In the genomic region with DNA sequence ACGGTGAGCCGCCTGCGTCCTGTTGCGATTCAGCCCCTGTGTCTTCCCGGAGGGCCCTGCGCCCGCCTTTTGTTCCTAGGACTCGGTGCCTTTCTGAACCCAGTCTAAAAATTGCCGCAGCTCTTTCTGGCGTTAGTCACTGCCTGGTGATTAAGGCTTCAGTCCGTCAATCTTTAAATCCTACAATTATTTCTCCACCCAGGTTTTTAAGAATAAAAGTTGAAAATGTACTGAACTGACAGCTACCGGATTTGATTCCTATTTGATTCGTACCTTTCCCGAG, we compare ENCODE assay signal across 10 cellular contexts. TPM values are rescaled to one million over a fixed set of nuclear protein-coding genes. Genes with fewer than 3 reads are reported as not detected.
DNase-seq lines count a peak whose midpoint lies in the region; ATAC-seq and TF ChIP-seq lines count a peak whose summit lies in the region.
"Had no signal": no experiment of that assay in that cellular context is flagged by ENCODE, and none has a peak within 500 bp of the region (broad histone marks: within the 10 kb centered on the region; RNA-seq: fewer than 3 reads in every experiment).

No MANE protein-coding gene starts in this region.

- H3K36me3 ChIP-seq in NT2/D1 (ENCODE audit: insufficient read depth, insufficient read length, low read length) (peaks cover 9% of the 10 kb centered on the region), esophagus squamous epithelium (no peaks in the 10 kb centered on the region), neuron (ENCODE audit: insufficient read depth, low read length) (no peaks in the 10 kb centered on the region)

- H3K4me3 ChIP-seq in NT2/D1 (ENCODE audit: insufficient read length, low read depth), result no peak overlapping the region
- peak overlapping the region in 3 of 4 donors; percentile 9 to 26 (median 18) for H3K4me3 ChIP-seq in esophagus squamous epithelium
- no peak overlapping the region for H3K4me3 ChIP-seq in neuron (ENCODE audit: low read length)

- no peak for TF ChIP-seq POLR2A in esophagus squamous epithelium (IDR thresholded peaks at IDR 0.05)

- H3K9me3 ChIP-seq in NT2/D1 (ENCODE audit: insufficient read depth, low read length) (no peaks in the 10 kb centered on the region), esophagus squamous epithelium (no peaks in the 10 kb centered on the region), neuron (ENCODE audit: low read length) (no peaks in the 10 kb centered on the region)

- H3K27me3 ChIP-seq in NT2/D1 (ENCODE audit: insufficient read depth, insufficient read length) (no peaks in the 10 kb centered on the region), esophagus squamous epithelium (no peaks in the 10 kb centered on the region), neuron (ENCODE audit: insufficient read depth, low read length) (no peaks in the 10 kb centered on the region)

- H3K27ac Mint-ChIP-seq in Calu3 (ENCODE audit: unreplicated experiment), result no peak overlapping the region

- no TSS peak for BruUV-seq in Calu3 (replicated peaks; lab: Mats Ljungman, UMichigan)

- intact Hi-C loops in Calu3 (cut with micrococcal nuclease; ENCODE audit: unreplicated experiment), result no loop called here
- intact Hi-C loops in esophagus squamous epithelium (cut with DNase I), result no loop called here

- peaks cover 3% of the 10 kb centered on the region for H3K36me3 Mint-ChIP-seq in Calu3 (ENCODE audit: insufficient read depth, unreplicated experiment)

- peak overlapping the region; percentile 17 for H3K4me3 Mint-ChIP-seq in Calu3 (ENCODE audit: low read depth, unreplicated experiment)

- H3K9me3 Mint-ChIP-seq in Calu3 (ENCODE audit: low read depth, unreplicated experiment), result no peaks in the 10 kb centered on the region

- H3K4me1 ChIP-seq in NT2/D1 (ENCODE audit: insufficient read depth, insufficient read length) (peaks cover 22% of the 10 kb centered on the region), esophagus squamous epithelium (peaks cover 13 to 33% (median 15%) of the 10 kb centered on the region in 3 donors), neuron (ENCODE audit: insufficient read depth, low read length) (peaks cover 22% of the 10 kb centered on the region)

- CTCF ChIA-PET in Calu3 (lab: Charles Lee), result no interaction called here

- DNase-seq in Calu3, result no peak
- no peak for DNase-seq in NT2/D1 (ENCODE audit: low read depth, low spot score)
- DNase-seq in esophagus squamous epithelium (lab: John Stamatoyannopoulos, UW), result no peak
- no peak for DNase-seq in midbrain (lab: John Stamatoyannopoulos, UW)
- DNase-seq in anterior cingulate cortex (lab: John Stamatoyannopoulos, UW), result no peak
- DNase-seq in ecto neural progenitor cell (ENCODE audit: low spot score), result no peak
- DNase-seq: activated CD4-positive, CD25-positive, alpha-beta regulatory T cell treated with anti-CD3 and anti-CD28 coated beads, Interleukin-2, amount 50 U/mL, for 72 hours; NCI-H1930 had no signal

- no peak for TF ChIP-seq CTCF in Calu3 (IDR thresholded peaks at IDR 0.05; ENCODE audit: unreplicated experiment)
- TF ChIP-seq CTCF in esophagus squamous epithelium (IDR thresholded peaks at IDR 0.05), result no peak

- WGBS in esophagus squamous epithelium, 2 donors, result 28 to 32% methylated on average over 6 to 14 of the region's 14 CpGs

- H3K27ac ChIP-seq in esophagus squamous epithelium, result peak overlapping the region in 3 of 4 donors; percentile 70 to 81 (median 80)

- H3K27me3 Mint-ChIP-seq in Calu3 (ENCODE audit: unreplicated experiment), result no peaks in the 10 kb centered on the region

- H3K4me1 Mint-ChIP-seq in Calu3 (ENCODE audit: low read depth, unreplicated experiment), result no peaks in the 10 kb centered on the region

- H2AFZ ChIP-seq in neuron (ENCODE audit: low read depth, low read length), result peak overlapping the region; percentile 2

- no peak for ATAC-seq in GM21381 (IDR thresholded peaks at IDR 0.05; ENCODE audit: unreplicated experiment)

- H3K9ac ChIP-seq in NT2/D1 (ENCODE audit: insufficient read length, low read depth), result peak overlapping the region; percentile 58

RNA-seq across cellular contexts. Expression of a gene that starts 16.2 kb away (rescaled TPM):
- total RNA-seq in Calu3 (2022) (202 and 214 TPM in 2 replicates), esophagus squamous epithelium (100 to 1,000 TPM in 2 of 4 donors, 10 to 100 TPM in 2; 42.9 to 114 (median 82.0) TPM)

RNA-seq across cellular contexts. Expression of a gene that starts 43.4 kb away (rescaled TPM):
- total RNA-seq in Calu3 (2022) (24.6 and 26.0 TPM in 2 replicates), esophagus squamous epithelium (10 to 100 TPM; 13.3 to 23.4 (median 22.5) TPM)

RNA-seq across cellular contexts. Expression of a gene that starts 43.4 kb away (rescaled TPM):
- total RNA-seq in Calu3 (2022), result 0.95 and 1.5 TPM in 2 replicates
- total RNA-seq in esophagus squamous epithelium, result 1 to 10 TPM in 1 of 4 donors, under 1 TPM in 2, not detected in 1; 0.35 to 1.1 (median 0.76) TPM

Comparison
In these comparisons a context has a peak if more than half of its experiments do, and no peak if none do; other contexts are left out.
1. H3K4me3 ChIP-seq: peak in esophagus squamous epithelium (3 of 4); none in NT2/D1 (single experiment) and neuron (single experiment).